19 cellular contexts compared by ENCODE assay signal in genomic region chr6:113584767-113585166, GRCh38.
DNase-seq lines count a peak whose midpoint lies in the region; ATAC-seq and TF ChIP-seq lines count a peak whose summit lies in the region.
"Had no signal": no experiment of that assay in that cellular context is flagged by ENCODE, and none has a peak within 500 bp of the region (broad histone marks: within the 10 kb centered on the region; RNA-seq: fewer than 3 reads in every experiment).

No MANE protein-coding gene starts in this region.

- no peak overlapping the region for H2BK15ac ChIP-seq in IMR-90 (ENCODE audit: low read depth, low read length)

- peaks cover 3% of the 10 kb centered on the region; the same call in 1 of the 2 replicates for H3K9me1 ChIP-seq in IMR-90 (ENCODE audit: insufficient read depth, low read length)

- H3K4me3 Mint-ChIP-seq in nephron progenitor cell, result no peak overlapping the region
- H3K4me3 Mint-ChIP-seq: CD4-positive, alpha-beta T cell; T-helper 17 cell had no signal

- H3K56ac ChIP-seq in IMR-90 (ENCODE audit: extremely low read depth, insufficient read depth, low read length), result no peak overlapping the region

- POLR2A ChIA-PET in IMR-90 (lab: Charles Lee; ENCODE audit: unreplicated experiment), result no interaction called here

- H4K20me1 ChIP-seq in IMR-90 (ENCODE audit: insufficient read depth, low read length), result no peaks in the 10 kb centered on the region

- H4K8ac ChIP-seq in IMR-90 (ENCODE audit: low read depth in 2 of 2, low read length in 2 of 2), result no peak overlapping the region

- intact Hi-C loops in IMR-90 (cut with micrococcal nuclease), result no loop called here

- H3K14ac ChIP-seq in IMR-90 (replicated peaks; ENCODE audit: low read depth, low read length), result no peak overlapping the region

- H2AFZ ChIP-seq in IMR-90 (replicated peaks; ENCODE audit: low read length, poor library complexity), result no peak overlapping the region

- H3K27me3 Mint-ChIP-seq in nephron progenitor cell (ENCODE audit: low read depth, poor library complexity), result no peaks in the 10 kb centered on the region
- H3K27me3 Mint-ChIP-seq: CD4-positive, alpha-beta T cell had no signal

- peaks cover 40% of the 10 kb centered on the region for H3K4me1 Mint-ChIP-seq in nephron progenitor cell
- H3K4me1 Mint-ChIP-seq: T-helper 17 cell had no signal

- H3K23ac ChIP-seq in IMR-90 (ENCODE audit: low read depth, low read length), result no peak overlapping the region

- H3K9me3 ChIP-seq in IMR-90 (ENCODE audit: control insufficient read depth, insufficient read depth, low read length), result no peaks in the 10 kb centered on the region

- H3K4me1 ChIP-seq in IMR-90 (ENCODE audit: control insufficient read depth, insufficient read depth, low read length), result no peaks in the 10 kb centered on the region

- H2AK5ac ChIP-seq in IMR-90 (ENCODE audit: low read depth, low read length), result no peak overlapping the region

- H3K18ac ChIP-seq in IMR-90 (ENCODE audit: low read depth, low read length), result no peak overlapping the region

- dilution Hi-C loops in IMR-90 (cut with HindIII; ENCODE audit: low sequenced_read_pairs, unreplicated experiment), result no loop called here

- no peak for TF ChIP-seq RAD21 in IMR-90 (IDR thresholded peaks at IDR 0.05; ENCODE audit: low read length)

- in situ Hi-C loops in IMR-90 (cut with MboI; ENCODE audit: low sequenced_read_pairs), result no loop called here

- 0 out of 2 replicates have a peak overlapping the region, but pooled peaks have one; percentile 13 for H3K4ac ChIP-seq in IMR-90 (ENCODE audit: low read depth, low read length)

- no peak overlapping the region for H2BK5ac ChIP-seq in IMR-90 (ENCODE audit: low read depth, low read length, poor library complexity, severe bottlenecking)

- no peak for ATAC-seq in IMR-90 (ENCODE audit: low read depth)
- ATAC-seq: Panc1, T-helper 17 cell had no signal

- no peaks in the 10 kb centered on the region for H3K36me3 ChIP-seq in IMR-90 (ENCODE audit: control insufficient read depth, insufficient read depth, low read length)

- H3K4me3 ChIP-seq in IMR-90 (ENCODE audit: insufficient read depth, low read depth, low read length), result no peak overlapping the region

- no peak overlapping the region for H2AK9ac ChIP-seq in IMR-90 (replicated peaks; ENCODE audit: low read depth, low read length, poor library complexity)

- no peak overlapping the region for H3K27ac ChIP-seq in IMR-90 (ENCODE audit: insufficient read depth, low read length)
- H3K27ac ChIP-seq: KMS-11 had no signal

- no peak overlapping the region for H4K91ac ChIP-seq in IMR-90 (ENCODE audit: insufficient read depth, low read depth, low read length)

- no peak overlapping the region for H4K5ac ChIP-seq in IMR-90 (ENCODE audit: low read depth, low read length)

- H3K9me3 Mint-ChIP-seq in nephron progenitor cell, result no peaks in the 10 kb centered on the region

- no peaks in the 10 kb centered on the region for H3K36me3 Mint-ChIP-seq in nephron progenitor cell (ENCODE audit: low read depth)

- H3K4me2 ChIP-seq in IMR-90 (ENCODE audit: low read depth, low read length), result no peak overlapping the region
- H3K4me2 ChIP-seq: KMS-11 had no signal

- H3K9ac ChIP-seq in IMR-90 (ENCODE audit: low read depth, low read length), result no peak overlapping the region
- H3K9ac ChIP-seq: KMS-11 had no signal

- no peaks in the 10 kb centered on the region; the same call in 1 of the 2 replicates for H3K27me3 ChIP-seq in IMR-90 (ENCODE audit: control insufficient read depth, insufficient read depth, low read length)

- no peak overlapping the region for H2BK20ac ChIP-seq in IMR-90 (ENCODE audit: low read depth, low read length)

- H3K79me1 ChIP-seq in IMR-90 (ENCODE audit: low read depth in 1 of 2, low read length in 2 of 2), result no peaks in the 10 kb centered on the region

- no TSS peak for BruUV-seq in IMR-90 (replicated peaks; lab: Mats Ljungman, UMichigan)

- peak; percentile 58 for DNase-seq in NCI-H146 (lab: John Stamatoyannopoulos, UW)
- no peak for DNase-seq in NCI-H146 treated with DMSO at 0.1 percent for 48 hours (lab: John Stamatoyannopoulos, UW; ENCODE audit: unreplicated experiment)
- DNase-seq in IMR-90, result no peak
- peak; percentile 98 for DNase-seq in NCI-H748 (lab: John Stamatoyannopoulos, UW; ENCODE audit: unreplicated experiment)
- DNase-seq in nephron progenitor cell, result no peak
- no peak for DNase-seq in EL
- DNase-seq in NCI-H128 (lab: John Stamatoyannopoulos, UW; ENCODE audit: unreplicated experiment), result no peak
- DNase-seq in SIG-M5 (lab: John Stamatoyannopoulos, UW), result no peak
- DNase-seq: CD4-positive, alpha-beta T cell; DMS79; GOT3; MV-4-11; NCI-H187; NCI-H2171; NCI-H446 treated with DMSO at 0.1 percent for 48 hours; NCI-H82; T-helper 17 cell had no signal

- WGBS in IMR-90 (ENCODE audit: extremely low coverage in 2 of 2, insufficient read length in 1 of 2), 2 experiments, result 100% methylated on average over 2 of the region's 4 CpGs; no CpG with 5 or more reads in 1 of the 2 experiments

- peak overlapping the region; percentile 94 for H3K27ac Mint-ChIP-seq in nephron progenitor cell
- H3K27ac Mint-ChIP-seq: CD4-positive, alpha-beta T cell; T-helper 17 cell had no signal

- no peak for TF ChIP-seq POLR2A in IMR-90 (IDR thresholded peaks at IDR 0.05; ENCODE audit: low read depth, low read length)

- TF ChIP-seq CTCF in IMR-90 (conservative IDR thresholded peaks at IDR 0.05; ENCODE audit: low read depth, low read length), result no peak
- TF ChIP-seq CTCF in nephron progenitor cell (IDR thresholded peaks at IDR 0.05), result no peak

- CTCF ChIA-PET in IMR-90 (lab: Yijun Ruan, JAX), result no interaction called here

- H2BK120ac ChIP-seq in IMR-90 (ENCODE audit: low read depth, low read length), result no peak overlapping the region

TF ChIP-seq in IMR-90, 13 proteins besides CTCF, POLR2A, EP300 and RAD21:
- no peak for TF ChIP-seq MAFK (IDR thresholded peaks at IDR 0.05; ENCODE audit: low read depth, low read length)
- no peak for TF ChIP-seq RCOR1 (IDR thresholded peaks at IDR 0.05; ENCODE audit: insufficient replicate concordance, low read length)
- no peak for TF ChIP-seq SMC3 (IDR thresholded peaks at IDR 0.05; ENCODE audit: low read depth, low read length)
- TF ChIP-seq CHD1 (IDR thresholded peaks at IDR 0.05; ENCODE audit: low read depth, low read length), result no peak
- no peak for TF ChIP-seq USF2 (IDR thresholded peaks at IDR 0.05; ENCODE audit: low read depth, low read length)
- no peak for TF ChIP-seq FOS (IDR thresholded peaks at IDR 0.05; ENCODE audit: low read depth, low read length)
- TF ChIP-seq CEBPB (IDR thresholded peaks at IDR 0.05; ENCODE audit: low read depth, low read length), result no peak
- no peak for TF ChIP-seq RFX5 (IDR thresholded peaks at IDR 0.05; ENCODE audit: low read depth, low read length)
- TF ChIP-seq NFE2L2 (IDR thresholded peaks at IDR 0.05; ENCODE audit: low read depth, low read length), result no peak
- no peak for TF ChIP-seq ELK1 (IDR thresholded peaks at IDR 0.05; ENCODE audit: borderline replicate concordance, low read depth, low read length)
- no peak for TF ChIP-seq MXI1 (IDR thresholded peaks at IDR 0.05; ENCODE audit: borderline replicate concordance, low read depth, low read length)
- no peak for TF ChIP-seq MAZ (IDR thresholded peaks at IDR 0.05; ENCODE audit: borderline replicate concordance, low read depth, low read length)
- TF ChIP-seq BHLHE40 (IDR thresholded peaks at IDR 0.05; ENCODE audit: low read depth, low read length), result no peak

Comparison
In these comparisons a context has a peak if more than half of its experiments do, and no peak if none do; other contexts are left out.
1. DNase-seq: peak in NCI-H146 (single experiment) and NCI-H748 (single experiment); none in NCI-H146 treated with DMSO at 0.1 percent for 48 hours (single experiment), IMR-90 (single experiment), nephron progenitor cell (single experiment), EL (single experiment), NCI-H128 (single experiment) and SIG-M5 (single experiment).